In the genomic region with DNA sequence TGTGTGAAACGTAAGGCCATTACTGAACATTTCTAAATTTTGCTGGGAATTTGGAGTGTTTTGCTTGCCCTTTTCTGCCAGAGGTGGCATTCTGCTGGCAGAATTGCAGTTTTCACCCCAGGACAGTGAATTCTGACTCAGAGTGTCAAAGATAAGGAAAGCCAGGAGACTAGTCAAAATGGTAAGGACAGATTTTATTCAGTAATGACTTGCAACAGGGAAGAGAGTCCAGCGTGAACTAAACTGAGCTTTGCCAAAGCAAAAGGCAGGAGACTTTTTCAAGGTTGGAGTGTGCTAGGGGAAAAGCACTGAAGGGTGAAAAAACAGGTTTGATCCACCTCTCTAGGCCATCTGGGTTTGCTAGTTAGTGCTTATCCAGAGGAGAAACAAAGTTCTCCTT, we compare ENCODE assay signal across 16 cellular contexts. TPM values are rescaled to one million over a fixed set of nuclear protein-coding genes. Genes with fewer than 3 reads are reported as not detected.
A peak's percentile ranks its signal among the peaks of the same experiment; 100 is the strongest.
DNase-seq lines count a peak whose midpoint lies in the region; ATAC-seq and TF ChIP-seq lines count a peak whose summit lies in the region.
"Had no signal": no experiment of that assay in that cellular context is flagged by ENCODE, and none has a peak within 500 bp of the region (broad histone marks: within the 10 kb centered on the region; RNA-seq: fewer than 3 reads in every experiment).

No MANE protein-coding gene starts in this region.

- no peaks in the 10 kb centered on the region for H3K36me3 Mint-ChIP-seq in activated naive CD4-positive, alpha-beta T cell treated with anti-CD3 and anti-CD28 coated beads, Interleukin-2, amount 50 U/mL, for 24 hours
- H3K36me3 Mint-ChIP-seq in activated T-helper 17 cell treated with anti-CD3 and anti-CD28 coated beads, Interleukin-2, amount 50 U/mL, for 72 hours (ENCODE audit: low read depth) = no peaks in the 10 kb centered on the region
- H3K36me3 Mint-ChIP-seq in neural crest cell (ENCODE audit: low read depth) = no peaks in the 10 kb centered on the region
- H3K36me3 Mint-ChIP-seq in activated T-cell treated with anti-CD3 and anti-CD28 coated beads, Interleukin-2, amount 50 U/mL, for 24 hours (ENCODE audit: low read depth) = no peaks in the 10 kb centered on the region
- H3K36me3 Mint-ChIP-seq: CD4-positive, CD25-positive, alpha-beta regulatory T cell; CD8-positive, alpha-beta T cell had no signal

- H3K27me3 Mint-ChIP-seq in activated naive CD4-positive, alpha-beta T cell treated with anti-CD3 and anti-CD28 coated beads, Interleukin-2, amount 50 U/mL, for 24 hours = no peaks in the 10 kb centered on the region
- H3K27me3 Mint-ChIP-seq in activated T-helper 17 cell treated with anti-CD3 and anti-CD28 coated beads, Interleukin-2, amount 50 U/mL, for 72 hours = no peaks in the 10 kb centered on the region
- peaks cover 17% of the 10 kb centered on the region for H3K27me3 Mint-ChIP-seq in neural crest cell (ENCODE audit: low read depth)
- peaks cover 35% of the 10 kb centered on the region for H3K27me3 Mint-ChIP-seq in activated T-cell treated with anti-CD3 and anti-CD28 coated beads, Interleukin-2, amount 50 U/mL, for 24 hours

- H3K9me3 Mint-ChIP-seq in activated naive CD4-positive, alpha-beta T cell treated with anti-CD3 and anti-CD28 coated beads, Interleukin-2, amount 50 U/mL, for 24 hours = no peaks in the 10 kb centered on the region
- H3K9me3 Mint-ChIP-seq in activated T-helper 17 cell treated with anti-CD3 and anti-CD28 coated beads, Interleukin-2, amount 50 U/mL, for 72 hours = no peaks in the 10 kb centered on the region
- no peaks in the 10 kb centered on the region for H3K9me3 Mint-ChIP-seq in neural crest cell
- no peaks in the 10 kb centered on the region for H3K9me3 Mint-ChIP-seq in activated T-cell treated with anti-CD3 and anti-CD28 coated beads, Interleukin-2, amount 50 U/mL, for 24 hours
- H3K9me3 Mint-ChIP-seq: CD8-positive, alpha-beta T cell had no signal

- DNase-seq in activated naive CD4-positive, alpha-beta T cell treated with anti-CD3 and anti-CD28 coated beads, Interleukin-2, amount 50 U/mL, for 16 hours = no peak
- DNase-seq in neural crest cell (ENCODE audit: low read depth, low spot score) = no peak
- DNase-seq in activated T-cell treated with anti-CD3 and anti-CD28 coated beads, Interleukin-2, amount 50 U/mL, for 24 hours = no peak
- DNase-seq: Caco-2; CD4-positive, CD25-positive, alpha-beta regulatory T cell; CD8-positive, alpha-beta T cell; DMS153; DND-41; H7; HCEC 1CT had no signal

- TF ChIP-seq CTCF in neural crest cell (conservative IDR thresholded peaks at IDR 0.05) = no peak

- H3K4me3 Mint-ChIP-seq in activated naive CD4-positive, alpha-beta T cell treated with anti-CD3 and anti-CD28 coated beads, Interleukin-2, amount 50 U/mL, for 24 hours = peak overlapping the region; percentile 23
- H3K4me3 Mint-ChIP-seq in activated T-helper 17 cell treated with anti-CD3 and anti-CD28 coated beads, Interleukin-2, amount 50 U/mL, for 72 hours = peak overlapping the region; percentile 64
- H3K4me3 Mint-ChIP-seq in neural crest cell = no peak overlapping the region
- H3K4me3 Mint-ChIP-seq in activated T-cell treated with anti-CD3 and anti-CD28 coated beads, Interleukin-2, amount 50 U/mL, for 24 hours = no peak overlapping the region

- peaks cover 12% of the 10 kb centered on the region for H3K4me1 Mint-ChIP-seq in activated naive CD4-positive, alpha-beta T cell treated with anti-CD3 and anti-CD28 coated beads, Interleukin-2, amount 50 U/mL, for 24 hours
- H3K4me1 Mint-ChIP-seq in activated T-helper 17 cell treated with anti-CD3 and anti-CD28 coated beads, Interleukin-2, amount 50 U/mL, for 72 hours = peaks cover 5% of the 10 kb centered on the region
- no peaks in the 10 kb centered on the region for H3K4me1 Mint-ChIP-seq in neural crest cell
- H3K4me1 Mint-ChIP-seq in activated T-cell treated with anti-CD3 and anti-CD28 coated beads, Interleukin-2, amount 50 U/mL, for 24 hours (ENCODE audit: low read depth) = peaks cover 16% of the 10 kb centered on the region

- H3K27ac Mint-ChIP-seq in activated naive CD4-positive, alpha-beta T cell treated with anti-CD3 and anti-CD28 coated beads, Interleukin-2, amount 50 U/mL, for 24 hours = no peak overlapping the region
- no peak overlapping the region for H3K27ac Mint-ChIP-seq in activated T-helper 17 cell treated with anti-CD3 and anti-CD28 coated beads, Interleukin-2, amount 50 U/mL, for 72 hours
- H3K27ac Mint-ChIP-seq in neural crest cell (ENCODE audit: unreplicated experiment) = peak overlapping the region; percentile 36
- H3K27ac Mint-ChIP-seq in activated T-cell treated with anti-CD3 and anti-CD28 coated beads, Interleukin-2, amount 50 U/mL, for 24 hours = no peak overlapping the region
- H3K27ac Mint-ChIP-seq: B cell; CD8-positive, alpha-beta T cell had no signal

- ATAC-seq in activated T-helper 17 cell treated with anti-CD3 and anti-CD28 coated beads, Interleukin-2, amount 50 U/mL, for 72 hours (replicated peaks) = no peak
- no peak for ATAC-seq in GM18502 (IDR thresholded peaks at IDR 0.05; ENCODE audit: poor library complexity, unreplicated experiment)
- ATAC-seq: CD8-positive, alpha-beta T cell had no signal

RNA-seq across cellular contexts. Expression of gene MRFAP1, which starts 19.4 kb away (rescaled TPM):
- total RNA-seq in activated T-helper 17 cell treated with anti-CD3 and anti-CD28 coated beads, Interleukin-2, amount 50 U/mL, for 72 hours = 10 to 100 TPM; 86.7 to 96.7 TPM
- total RNA-seq in neural crest cell = 317 and 325 TPM in 2 replicates

RNA-seq across cellular contexts. Expression of gene S100P, which starts 33.8 kb away (rescaled TPM):
- 1 to 10 TPM in 1 of 2 donors, under 1 TPM in 1; 0.87 to 2.5 TPM for total RNA-seq in activated T-helper 17 cell treated with anti-CD3 and anti-CD28 coated beads, Interleukin-2, amount 50 U/mL, for 72 hours
- total RNA-seq in neural crest cell = not detected in 2 replicates
- total RNA-seq: B cell; CD4-positive, CD25-positive, alpha-beta regulatory T cell; GM23248; H1; H7 had no signal

RNA-seq across cellular contexts. Expression of gene MRFAP1L1, which starts 49.8 kb away (rescaled TPM):
- total RNA-seq in activated T-helper 17 cell treated with anti-CD3 and anti-CD28 coated beads, Interleukin-2, amount 50 U/mL, for 72 hours = 10 to 100 TPM; 35.8 to 53.6 TPM
- total RNA-seq in neural crest cell = 70.4 and 74.0 TPM in 2 replicates

RNA-seq across cellular contexts. Expression of gene BLOC1S4, which starts 56.1 kb away (rescaled TPM):
- total RNA-seq in activated T-helper 17 cell treated with anti-CD3 and anti-CD28 coated beads, Interleukin-2, amount 50 U/mL, for 72 hours = 10 to 100 TPM; 15.9 to 17.7 TPM
- 23.8 and 25.1 TPM in 2 replicates for total RNA-seq in neural crest cell

Comparison
In these comparisons a context has a peak if more than half of its experiments do, and no peak if none do; other contexts are left out.
1. H3K4me3 Mint-ChIP-seq: peak in activated naive CD4-positive, alpha-beta T cell treated with anti-CD3 and anti-CD28 coated beads, Interleukin-2, amount 50 U/mL, for 24 hours (single experiment) and activated T-helper 17 cell treated with anti-CD3 and anti-CD28 coated beads, Interleukin-2, amount 50 U/mL, for 72 hours (single experiment); none in neural crest cell (single experiment) and activated T-cell treated with anti-CD3 and anti-CD28 coated beads, Interleukin-2, amount 50 U/mL, for 24 hours (single experiment).